17 cellular contexts compared by ENCODE assay signal in genomic region chr1:63704443-63704842, GRCh38.
DNase-seq lines count a peak whose midpoint lies in the region; ATAC-seq and TF ChIP-seq lines count a peak whose summit lies in the region.
"Had no signal": no experiment of that assay in that cellular context is flagged by ENCODE, and none has a peak within 500 bp of the region (broad histone marks: within the 10 kb centered on the region; RNA-seq: fewer than 3 reads in every experiment).

No MANE protein-coding gene starts in this region.

- H3K4me3 Mint-ChIP-seq in neural progenitor cell: no peak overlapping the region
- no peak overlapping the region for H3K4me3 Mint-ChIP-seq in activated T-cell treated with anti-CD3 and anti-CD28 coated beads, Interleukin-2, amount 50 U/mL, for 24 hours

- H3K27me3 ChIP-seq in OCI-LY3 (ENCODE audit: low read depth, low read length) (peaks cover 16% of the 10 kb centered on the region; the same call in 1 of the 2 replicates), neural progenitor cell (no peaks in the 10 kb centered on the region)

- no peak for ATAC-seq in HG02938 (IDR thresholded peaks at IDR 0.05; ENCODE audit: unreplicated experiment)
- ATAC-seq in left cardiac atrium: no peak

- peak overlapping the region; percentile 85 for H3K27ac Mint-ChIP-seq in neural progenitor cell
- no peak overlapping the region for H3K27ac Mint-ChIP-seq in activated T-cell treated with anti-CD3 and anti-CD28 coated beads, Interleukin-2, amount 50 U/mL, for 24 hours

- no peaks in the 10 kb centered on the region for H3K9me3 Mint-ChIP-seq in neural progenitor cell
- no peaks in the 10 kb centered on the region for H3K9me3 Mint-ChIP-seq in activated T-cell treated with anti-CD3 and anti-CD28 coated beads, Interleukin-2, amount 50 U/mL, for 24 hours

- H3K4me3 ChIP-seq in OCI-LY3 (ENCODE audit: low read length) (no peak overlapping the region), epithelial cell of esophagus (ENCODE audit: low read length) (no peak overlapping the region), neural progenitor cell (no peak overlapping the region)
- H3K4me3 ChIP-seq: esophagus squamous epithelium, GM12878, skin epidermis had no signal

- H4K20me1 ChIP-seq in OCI-LY3 (ENCODE audit: insufficient read depth, low read length) (no peaks in the 10 kb centered on the region), neural progenitor cell (ENCODE audit: low read depth) (no peaks in the 10 kb centered on the region)

- H3K4me1 ChIP-seq in OCI-LY3 (ENCODE audit: low read length) (peaks cover 17% of the 10 kb centered on the region), neural progenitor cell (peaks cover 22% of the 10 kb centered on the region)

- no peak overlapping the region for H3K9ac ChIP-seq in OCI-LY3 (ENCODE audit: low read length)
- no peak overlapping the region for H3K9ac ChIP-seq in neural progenitor cell

- peaks cover 12% of the 10 kb centered on the region for H3F3A ChIP-seq in neural progenitor cell (ENCODE audit: low read depth)

- H3K36me3 ChIP-seq in OCI-LY3 (replicated peaks; ENCODE audit: low read depth, low read length) (no peaks in the 10 kb centered on the region), neural progenitor cell (no peaks in the 10 kb centered on the region)
- H3K36me3 ChIP-seq: esophagus squamous epithelium had no signal

- H2AFZ ChIP-seq in OCI-LY3 (ENCODE audit: low read depth, low read length) (no peak overlapping the region), neural progenitor cell (replicated peaks) (no peak overlapping the region)

- no peaks in the 10 kb centered on the region for H3K9me3 ChIP-seq in OCI-LY3 (ENCODE audit: insufficient read depth, low read length)
- H3K9me3 ChIP-seq in neural progenitor cell (ENCODE audit: low read depth): no peaks in the 10 kb centered on the region
- H3K9me3 ChIP-seq: esophagus squamous epithelium had no signal

- DNase-seq in DMS53 (lab: John Stamatoyannopoulos, UW) (peak; percentile 67), epithelial cell of esophagus (ENCODE audit: low read depth) (peak; percentile 77), neural progenitor cell (ENCODE audit: low spot score) (no peak), AG20443 (ENCODE audit: low spot score) (no peak), left cardiac atrium (no peak)
- DNase-seq in activated T-cell treated with anti-CD3 and anti-CD28 coated beads, Interleukin-2, amount 50 U/mL, for 24 hours: no peak
- DNase-seq: activated CD4-positive, alpha-beta T cell treated with anti-CD3 and anti-CD28 coated beads, Interleukin-2, amount 50 U/mL, for 1 hour; activated T-cell treated with anti-CD3 and anti-CD28 coated beads, Interleukin-2, amount 50 U/mL, for 1 hour; AML-193; cortex of kidney; esophagus squamous epithelium; NCI-H2081 treated with DMSO at 0.1 percent for 48 hours; stimulated activated naive CD4-positive, alpha-beta T cell had no signal

- TF ChIP-seq CTCF in OCI-LY3 (IDR thresholded peaks at IDR 0.05; ENCODE audit: low read depth, low read length) (no peak), epithelial cell of esophagus (IDR thresholded peaks at IDR 0.05; ENCODE audit: insufficient read depth, low read depth, low read length, missing control alignments) (no peak), neural progenitor cell (IDR thresholded peaks at IDR 0.05) (no peak)

- H3K27ac ChIP-seq in OCI-LY3 (ENCODE audit: low read length) (no peak overlapping the region), neural progenitor cell (no peak overlapping the region)
- H3K27ac ChIP-seq: skin epidermis had no signal

- intact Hi-C loops in left cardiac atrium (cut with DNase I): no loop called here

- H3K4me2 ChIP-seq in OCI-LY3 (ENCODE audit: low read length) (0 out of 2 replicates have a peak overlapping the region, but pooled peaks have one; percentile 89), neural progenitor cell (no peak overlapping the region)

- peaks cover 25% of the 10 kb centered on the region for H3K4me1 Mint-ChIP-seq in neural progenitor cell
- no peaks in the 10 kb centered on the region for H3K4me1 Mint-ChIP-seq in activated T-cell treated with anti-CD3 and anti-CD28 coated beads, Interleukin-2, amount 50 U/mL, for 24 hours (ENCODE audit: low read depth)

- H3K27me3 Mint-ChIP-seq in neural progenitor cell (ENCODE audit: insufficient read depth, low read depth): peaks cover 3% of the 10 kb centered on the region
- peaks cover 18% of the 10 kb centered on the region for H3K27me3 Mint-ChIP-seq in activated T-cell treated with anti-CD3 and anti-CD28 coated beads, Interleukin-2, amount 50 U/mL, for 24 hours

- H3K79me2 ChIP-seq in OCI-LY3 (ENCODE audit: low read length) (no peaks in the 10 kb centered on the region), neural progenitor cell (ENCODE audit: low read depth) (no peaks in the 10 kb centered on the region)

- no peaks in the 10 kb centered on the region for H3K36me3 Mint-ChIP-seq in neural progenitor cell
- no peaks in the 10 kb centered on the region for H3K36me3 Mint-ChIP-seq in activated T-cell treated with anti-CD3 and anti-CD28 coated beads, Interleukin-2, amount 50 U/mL, for 24 hours (ENCODE audit: low read depth)

Comparison
In these comparisons a context has a peak if more than half of its experiments do, and no peak if none do; other contexts are left out.
1. DNase-seq: peak in DMS53 (single experiment) and epithelial cell of esophagus (single experiment); none in neural progenitor cell (single experiment), AG20443 (single experiment), activated T-cell treated with anti-CD3 and anti-CD28 coated beads, Interleukin-2, amount 50 U/mL, for 24 hours (single experiment) and left cardiac atrium (single experiment).